23 cellular contexts compared by ENCODE assay signal in the genomic region with DNA sequence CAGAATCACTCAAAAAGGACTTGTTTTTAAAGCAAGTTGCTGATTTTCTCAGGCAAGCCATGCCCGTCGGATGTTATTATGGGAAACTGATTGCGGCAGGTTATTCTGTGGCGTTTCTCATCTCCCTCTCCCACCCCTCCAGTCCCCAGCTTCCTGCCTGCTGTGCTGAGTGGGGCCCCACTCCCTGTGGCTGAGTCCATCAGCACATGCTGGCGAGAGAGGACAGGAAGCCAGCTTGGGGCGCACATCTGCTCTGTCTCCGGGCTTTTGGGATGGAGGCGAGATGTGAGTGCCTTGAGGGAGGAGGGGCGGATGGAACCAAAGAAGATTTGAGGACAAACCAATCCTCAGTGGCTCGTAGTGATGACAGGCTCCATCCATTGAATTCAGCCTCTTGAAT.
DNase-seq lines count a peak whose midpoint lies in the region; ATAC-seq and TF ChIP-seq lines count a peak whose summit lies in the region.
"Had no signal": no experiment of that assay in that cellular context is flagged by ENCODE, and none has a peak within 500 bp of the region (broad histone marks: within the 10 kb centered on the region; RNA-seq: fewer than 3 reads in every experiment).

No MANE protein-coding gene starts in this region.

- DNase-seq in CD14-positive monocyte (ENCODE audit: low spot score) (no peak), NCI-H82 (lab: John Stamatoyannopoulos, UW) (peak; percentile 56), chondrocyte (ENCODE audit: low spot score) (no peak), osteocyte (ENCODE audit: extremely low spot score, unreplicated experiment) (no peak), GF-D8 (lab: John Stamatoyannopoulos, UW) (no peak), Peyer's patch (no peak), inferior parietal cortex (ENCODE audit: extremely low spot score) (no peak)
- DNase-seq: activated CD4-positive, alpha-beta memory T cell treated with anti-CD3 and anti-CD28 coated beads, Interleukin-2, amount 10 ng/mL, durations not matched to agents 7 days and 5 days; activated naive CD8-positive, alpha-beta T cell treated with anti-CD3 and anti-CD28 coated beads for 36 hours; caudate nucleus; dorsolateral prefrontal cortex; HFFc6; KBM-7; kidney glomerular epithelial cell; lower lobe of right lung; NCI-H146; NCI-H524; RPMI8226; upper lobe of right lung had no signal

- H3K27ac Mint-ChIP-seq in CD14-positive monocyte: peak overlapping the region in 6 of 7 donors; percentile 8 to 77 (median 40)
- H3K27ac Mint-ChIP-seq in chondrocyte (ENCODE audit: unreplicated experiment): peak overlapping the region; percentile 98
- peak overlapping the region; percentile 97 for H3K27ac Mint-ChIP-seq in osteocyte (ENCODE audit: unreplicated experiment)
- H3K27ac Mint-ChIP-seq: activated CD4-positive, alpha-beta memory T cell treated with anti-CD3 and anti-CD28 coated beads, Interleukin-2, amount 10 ng/mL, durations not matched to agents 7 days and 5 days; activated naive CD8-positive, alpha-beta T cell treated with anti-CD3 and anti-CD28 coated beads for 36 hours; activated T-helper 2 cell treated with anti-CD3 and anti-CD28 coated beads, Interferon-gamma antibody, Interleukin-2, Interleukin-4, amounts not matched to agents 10 μg/mL and 5 μg/mL and 100 μg/mL, durations not matched to agents 14 hours and 24 hours and 36 hours; HFFc6 had no signal

- intact Hi-C loops in CD14-positive monocyte (cut with micrococcal nuclease): loop anchor here (10.0 kb wide), 2 partner anchors 51 to 201 kb away; no protein-coding TSS in a partner anchor

- peaks cover 9 to 32% (median 26%) of the 10 kb centered on the region in 7 donors for H3K9me3 Mint-ChIP-seq in CD14-positive monocyte
- no peaks in the 10 kb centered on the region for H3K9me3 Mint-ChIP-seq in chondrocyte (ENCODE audit: low read depth)
- H3K9me3 Mint-ChIP-seq in osteocyte (ENCODE audit: unreplicated experiment): no peaks in the 10 kb centered on the region
- H3K9me3 Mint-ChIP-seq: activated CD4-positive, alpha-beta memory T cell treated with anti-CD3 and anti-CD28 coated beads, Interleukin-2, amount 10 ng/mL, durations not matched to agents 7 days and 5 days; HFFc6 had no signal

- H3K27ac ChIP-seq in Peyer's patch: no peak overlapping the region
- H3K27ac ChIP-seq: BLaER1 treated with 17β-estradiol and CSF1 and Interleukin-3, amounts not matched to agents 10 nM and 100 nM; lower lobe of right lung; neutrophil; upper lobe of right lung had no signal

- H3K36me3 Mint-ChIP-seq in CD14-positive monocyte (peaks cover 69 to 71% of the 10 kb centered on the region in 2 donors), chondrocyte (ENCODE audit: low read depth) (peaks cover 6% of the 10 kb centered on the region), osteocyte (ENCODE audit: unreplicated experiment) (peaks cover 49% of the 10 kb centered on the region)
- H3K36me3 Mint-ChIP-seq: activated naive CD8-positive, alpha-beta T cell treated with anti-CD3 and anti-CD28 coated beads for 36 hours had no signal

- no peak overlapping the region for H3K4me3 ChIP-seq in Peyer's patch
- H3K4me3 ChIP-seq: BLaER1 treated with 17β-estradiol and CSF1 and Interleukin-3, amounts not matched to agents 10 nM and 100 nM; dorsolateral prefrontal cortex; lower lobe of right lung; upper lobe of right lung had no signal

- no peak for TF ChIP-seq CTCF in CD14-positive monocyte (IDR thresholded peaks at IDR 0.05)
- no peak for TF ChIP-seq CTCF in chondrocyte (IDR thresholded peaks at IDR 0.05)
- TF ChIP-seq CTCF in osteocyte (IDR thresholded peaks at IDR 0.05): no peak
- TF ChIP-seq CTCF in Peyer's patch (IDR thresholded peaks at IDR 0.05): no peak

- TF ChIP-seq POLR2A in Peyer's patch (IDR thresholded peaks at IDR 0.05): no peak

- no peaks in the 10 kb centered on the region for H3K27me3 ChIP-seq in Peyer's patch
- H3K27me3 ChIP-seq: BLaER1 treated with 17β-estradiol and CSF1 and Interleukin-3, amounts not matched to agents 10 nM and 100 nM; dorsolateral prefrontal cortex; upper lobe of right lung had no signal

- H3K4me3 Mint-ChIP-seq in CD14-positive monocyte: no peak overlapping the region
- H3K4me3 Mint-ChIP-seq in chondrocyte (ENCODE audit: unreplicated experiment): no peak overlapping the region
- no peak overlapping the region for H3K4me3 Mint-ChIP-seq in osteocyte (ENCODE audit: unreplicated experiment)
- H3K4me3 Mint-ChIP-seq: activated CD4-positive, alpha-beta memory T cell treated with anti-CD3 and anti-CD28 coated beads, Interleukin-2, amount 10 ng/mL, durations not matched to agents 7 days and 5 days; activated naive CD8-positive, alpha-beta T cell treated with anti-CD3 and anti-CD28 coated beads for 36 hours; HFFc6 had no signal

- no peak for ATAC-seq in HG02798 (IDR thresholded peaks at IDR 0.05; ENCODE audit: poor library complexity, unreplicated experiment)
- ATAC-seq: lower lobe of right lung, upper lobe of right lung had no signal

- H3K27me3 Mint-ChIP-seq in CD14-positive monocyte (ENCODE audit: low read depth in 3 of 3) (peaks cover 0 to 5% (median 0%) of the 10 kb centered on the region in 3 donors), chondrocyte (ENCODE audit: low read depth) (no peaks in the 10 kb centered on the region), osteocyte (ENCODE audit: unreplicated experiment) (no peaks in the 10 kb centered on the region)

- H3K4me1 ChIP-seq in Peyer's patch: peaks cover 0 to 12% (median 2%) of the 10 kb centered on the region in 4 donors

- H3K4me1 Mint-ChIP-seq in CD14-positive monocyte: peaks cover 76% of the 10 kb centered on the region
- H3K4me1 Mint-ChIP-seq in chondrocyte (ENCODE audit: low read depth): peaks cover 91% of the 10 kb centered on the region
- peaks cover 94% of the 10 kb centered on the region for H3K4me1 Mint-ChIP-seq in osteocyte (ENCODE audit: unreplicated experiment)

- peaks cover 0 to 19% (median 0%) of the 10 kb centered on the region in 3 donors for H3K36me3 ChIP-seq in Peyer's patch
- H3K36me3 ChIP-seq: neutrophil had no signal

- H3K9me3 ChIP-seq in Peyer's patch: no peaks in the 10 kb centered on the region
- H3K9me3 ChIP-seq: lower lobe of right lung, upper lobe of right lung had no signal

Comparison
In these comparisons a context has a peak if more than half of its experiments do, and no peak if none do; other contexts are left out.
1. H3K27ac Mint-ChIP-seq: peak in every context shown above with its lines; median percentile 98 in chondrocyte; 97 in osteocyte; 40 in CD14-positive monocyte.